Comparison of ENCODE assay signal across 33 cellular contexts in the genomic region with DNA sequence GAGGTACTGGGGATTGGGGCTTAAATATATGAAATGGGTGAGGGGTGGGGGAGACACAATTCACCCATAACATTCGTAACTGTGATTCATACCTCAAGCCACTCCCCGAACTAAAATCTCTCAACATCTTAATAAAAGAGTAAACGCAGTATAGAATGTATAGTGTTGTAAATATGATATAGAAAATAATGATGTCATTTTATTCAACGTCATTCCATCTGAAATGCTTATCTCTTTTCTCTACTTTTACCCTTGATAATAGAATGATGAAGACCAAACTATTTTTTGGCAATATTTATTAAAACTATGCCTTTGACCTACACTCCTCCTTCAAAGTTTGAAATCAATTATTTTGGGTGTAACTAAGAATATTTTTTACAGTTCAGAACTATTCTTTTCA. TPM values are rescaled to one million over a fixed set of nuclear protein-coding genes. Genes with fewer than 3 reads are reported as not detected.
"Had no signal": no experiment of that assay in that cellular context is flagged by ENCODE, and none has a peak within 500 bp of the region (broad histone marks: within the 10 kb centered on the region; RNA-seq: fewer than 3 reads in every experiment).

No MANE protein-coding gene starts in this region.

- DNase-seq: activated B cell treated with CpG ODN at 0.5 μM for 24 hours; activated CD4-positive, alpha-beta memory T cell treated with anti-CD3 and anti-CD28 coated beads for 36 hours; activated CD4-positive, alpha-beta T cell treated with anti-CD3 and anti-CD28 coated beads for 4 hours; activated CD4-positive, alpha-beta T cell treated with anti-CD3 and anti-CD28 coated beads, Interleukin-2, amount 10 ng/mL, durations not matched to agents 24 days and 14 days; activated CD4-positive, alpha-beta T cell treated with anti-CD3 and anti-CD28 coated beads, Interleukin-2, amount 50 U/mL, for 1 hour; activated CD4-positive, alpha-beta T cell treated with anti-CD3 and anti-CD28 coated beads, Interleukin-2, amount 50 U/mL, for 4 hours; activated CD4-positive, CD25-positive, alpha-beta regulatory T cell treated with anti-CD3 and anti-CD28 coated beads, Interleukin-2, amount 50 U/mL, for 72 hours; activated CD8-positive, alpha-beta memory T cell treated with anti-CD3 and anti-CD28 coated beads, Interleukin-2, amount 50 U/mL, for 4 hours; activated CD8-positive, alpha-beta T cell treated with anti-CD3 and anti-CD28 coated beads for 36 hours; activated effector memory CD4-positive, alpha-beta T cell treated with anti-CD3 and anti-CD28 coated beads, Interleukin-2, amount 50 U/mL, for 16 hours; activated gamma-delta T cell treated with Interleukin-2 at 50 U/mL for 16 hours; activated naive CD4-positive, alpha-beta T cell; activated naive CD4-positive, alpha-beta T cell treated with anti-CD3 and anti-CD28 coated beads for 36 hours; activated naive CD4-positive, alpha-beta T cell treated with anti-CD3 and anti-CD28 coated beads, Interleukin-2, amount 50 U/mL, for 16 hours; activated naive CD8-positive, alpha-beta T cell treated with anti-CD3 and anti-CD28 coated beads for 36 hours; activated T-cell treated with anti-CD3 and anti-CD28 coated beads for 4 hours; activated T-cell treated with anti-CD3 and anti-CD28 coated beads, Interleukin-2, amount 50 U/mL, for 1 hour; activated T-cell treated with anti-CD3 and anti-CD28 coated beads, Interleukin-2, amount 50 U/mL, for 4 hours; activated T-cell treated with anti-CD3 and anti-CD28 coated beads, Interleukin-2, amount 50 U/mL, for 72 hours; adrenal gland; amniotic stem cell; aorta; body of pancreas; brain microvascular endothelial cell; central memory CD4-positive, alpha-beta T cell; T-helper 2 cell; T-helper 9 cell had no signal

- H3K4me1 ChIP-seq: adrenal gland, body of pancreas, breast epithelium had no signal

- ATAC-seq: activated CD8-positive, alpha-beta T cell treated with anti-CD3 and anti-CD28 coated beads for 36 hours; activated naive CD4-positive, alpha-beta T cell treated with anti-CD3 and anti-CD28 coated beads, Interleukin-2, amount 50 U/mL, for 72 hours; activated T-cell treated with anti-CD3 and anti-CD28 coated beads, Interleukin-2, amount 50 U/mL, for 4 hours; activated T-cell treated with anti-CD3 and anti-CD28 coated beads, Interleukin-2, amount 50 U/mL, for 72 hours; activated T-helper 17 cell treated with anti-CD3 and anti-CD28 coated beads, Interleukin-2, amount 50 U/mL, for 72 hours; body of pancreas had no signal

- H3K36me3 ChIP-seq: breast epithelium had no signal

- H3K27ac ChIP-seq: adrenal gland, body of pancreas, brain microvascular endothelial cell, breast epithelium, VCaP had no signal

- H3K9me3 ChIP-seq: adrenal gland, body of pancreas, breast epithelium had no signal

- FAIRE-seq: astrocyte, TTC549 had no signal

- H3K4me3 ChIP-seq: adrenal gland, body of pancreas, breast epithelium had no signal

- H3K27me3 ChIP-seq: adrenal gland, body of pancreas, brain microvascular endothelial cell, breast epithelium had no signal

RNA-seq across cellular contexts. Expression of a gene that starts 53.7 kb away (rescaled TPM):
- polyA plus RNA-seq: adrenal gland, aorta had no signal
